In genomic region chr3:53630547-53630946, GRCh38 we compare ENCODE assay signal across 19 cellular contexts.
DNase-seq lines count a peak whose midpoint lies in the region; ATAC-seq and TF ChIP-seq lines count a peak whose summit lies in the region.
"Had no signal": no experiment of that assay in that cellular context is flagged by ENCODE, and none has a peak within 500 bp of the region (broad histone marks: within the 10 kb centered on the region; RNA-seq: fewer than 3 reads in every experiment).

No MANE protein-coding gene starts in this region.

- H3K9ac ChIP-seq in PC-3 (ENCODE audit: low read length), result no peak overlapping the region
- no peak overlapping the region for H3K9ac ChIP-seq in trophoblast cell (ENCODE audit: low read length)

- ATAC-seq in PC-3 (peak; percentile 57), HG03135 (IDR thresholded peaks at IDR 0.05; ENCODE audit: unreplicated experiment) (no peak)
- ATAC-seq: activated CD8-positive, alpha-beta T cell treated with anti-CD3 and anti-CD28 coated beads for 36 hours; stimulated activated naive B cell treated with anti-CD40 and anti-IgM and Interleukin-4, amounts not matched to agents 10 μg/mL and 1 μg/mL and 100 μg/mL, for 72 hours; T-helper 17 cell had no signal

- H3K18ac ChIP-seq in trophoblast cell (ENCODE audit: low read length), result no peak overlapping the region

- intact Hi-C loops in PC-3 (cut with micrococcal nuclease), result no loop called here
- intact Hi-C loops in esophagus muscularis mucosa (cut with DNase I), result no loop called here

- H3K79me2 ChIP-seq in PC-3 (ENCODE audit: low read length), result no peaks in the 10 kb centered on the region
- H3K79me2 ChIP-seq in trophoblast cell (ENCODE audit: control insufficient read depth, insufficient read depth, low read length, poor library complexity), result no peaks in the 10 kb centered on the region

- H3K9me3 ChIP-seq in PC-3 (ENCODE audit: low read length) (no peaks in the 10 kb centered on the region), esophagus muscularis mucosa (peaks cover 0 to 9% (median 0%) of the 10 kb centered on the region in 4 donors), trophoblast cell (ENCODE audit: insufficient read depth, low read depth, low read length) (no peaks in the 10 kb centered on the region)
- H3K9me3 ChIP-seq: ascending aorta, sigmoid colon had no signal

- H2AFZ ChIP-seq in PC-3 (ENCODE audit: low read length) (no peak overlapping the region), trophoblast cell (ENCODE audit: insufficient read depth, low read length, poor library complexity) (no peak overlapping the region)

- BruUV-seq in PC-3 (replicated peaks; lab: Mats Ljungman, UMichigan), result no TSS peak

- H3K14ac ChIP-seq in trophoblast cell (ENCODE audit: low read length), result no peak overlapping the region

- H4K8ac ChIP-seq in trophoblast cell (ENCODE audit: low read depth, low read length), result no peak overlapping the region

- 72% methylated on average over 3 of the region's 3 CpGs for WGBS in esophagus muscularis mucosa
- no CpG with 5 or more reads among the region's 3 CpGs for WGBS in trophoblast cell (ENCODE audit: extremely low coverage, insufficient coverage, insufficient read length)

- no peak overlapping the region for H2BK5ac ChIP-seq in trophoblast cell (ENCODE audit: low read depth, low read length, poor library complexity)

- H2BK120ac ChIP-seq in trophoblast cell (ENCODE audit: insufficient read depth, low read length, poor library complexity), result no peak overlapping the region

- H2BK12ac ChIP-seq in trophoblast cell (ENCODE audit: low read length), result no peak overlapping the region

- H3K23ac ChIP-seq in trophoblast cell (ENCODE audit: low read length), result no peak overlapping the region

- H4K12ac ChIP-seq in trophoblast cell (ENCODE audit: low read depth, low read length), result no peak overlapping the region

- peak; percentile 15 for DNase-seq in Daoy (ENCODE audit: low read depth)
- DNase-seq in PC-3, result peak; percentile 69
- DNase-seq in esophagus muscularis mucosa (ENCODE audit: extremely low spot score), result peak; percentile 60
- peak; percentile 22 to 71 for DNase-seq in trophoblast cell
- DNase-seq in NOMO-1 treated with dmso at 0.1 percent for 144 hours (lab: John Stamatoyannopoulos, UW; ENCODE audit: unreplicated experiment), result no peak
- no peak for DNase-seq in NCI-H1436 treated with DMSO at 0.1 percent for 48 hours (lab: John Stamatoyannopoulos, UW)
- DNase-seq in dermis blood vessel endothelial cell, result no peak
- DNase-seq: activated CD4-positive, alpha-beta T cell treated with anti-CD3 and anti-CD28 coated beads for 1 hour; activated CD8-positive, alpha-beta T cell treated with anti-CD3 and anti-CD28 coated beads for 36 hours; Karpas-422; NCI-H510A; sigmoid colon; stimulated activated naive B cell treated with anti-CD40 and anti-IgM and Interleukin-4, amounts not matched to agents 10 μg/mL and 1 μg/mL and 100 μg/mL, for 72 hours; T-helper 17 cell had no signal

- H3K4me1 ChIP-seq in PC-3 (ENCODE audit: insufficient read depth, low read length) (no peaks in the 10 kb centered on the region; the same call in 1 of the 2 replicates), esophagus muscularis mucosa (no peaks in the 10 kb centered on the region), trophoblast cell (ENCODE audit: control insufficient read depth in 1 of 2, insufficient read depth in 2 of 2, low read length in 2 of 2) (peaks cover 4% of the 10 kb centered on the region in 2 experiments)
- H3K4me1 ChIP-seq: ascending aorta had no signal

- no peak for TF ChIP-seq EP300 in esophagus muscularis mucosa (IDR thresholded peaks at IDR 0.05)

- TF ChIP-seq POLR2A in esophagus muscularis mucosa (IDR thresholded peaks at IDR 0.05; ENCODE audit: low read depth), result no peak

- H2AK5ac ChIP-seq in trophoblast cell (ENCODE audit: low read length), result no peak overlapping the region

- CTCF ChIA-PET in PC-3 (lab: Charles Lee), result no interaction called here

- no peak overlapping the region for H3K4ac ChIP-seq in trophoblast cell (ENCODE audit: low read depth, low read length)

- peaks cover 61% of the 10 kb centered on the region for H3K27me3 ChIP-seq in PC-3 (ENCODE audit: low read length)
- no peaks in the 10 kb centered on the region for H3K27me3 ChIP-seq in esophagus muscularis mucosa
- H3K27me3 ChIP-seq in trophoblast cell (ENCODE audit: insufficient read depth, low read length), result no peaks in the 10 kb centered on the region
- H3K27me3 ChIP-seq: ascending aorta, sigmoid colon had no signal

- TF ChIP-seq CTCF in PC-3 (conservative IDR thresholded peaks at IDR 0.05; ENCODE audit: low read depth, low read length) (no peak), esophagus muscularis mucosa (IDR thresholded peaks at IDR 0.05) (no peak)

- no peaks in the 10 kb centered on the region for H3F3A ChIP-seq in PC-3 (ENCODE audit: low read length, unreplicated experiment)

- no peaks in the 10 kb centered on the region for H4K20me1 ChIP-seq in PC-3 (ENCODE audit: low read length)

- H3K4me2 ChIP-seq in PC-3 (ENCODE audit: low read length), result no peak overlapping the region
- H3K4me2 ChIP-seq in trophoblast cell (ENCODE audit: low read length), result no peak overlapping the region

- H4K91ac ChIP-seq in trophoblast cell (ENCODE audit: low read depth, low read length), result no peak overlapping the region

- H3K36me3 ChIP-seq in PC-3 (ENCODE audit: low read depth, low read length) (no peaks in the 10 kb centered on the region), esophagus muscularis mucosa (no peaks in the 10 kb centered on the region), trophoblast cell (ENCODE audit: control insufficient read depth in 1 of 2, insufficient read depth in 2 of 2, low read length in 2 of 2) (no peaks in the 10 kb centered on the region)
- H3K36me3 ChIP-seq: ascending aorta, sigmoid colon, suprapubic skin had no signal

- H3K9me2 ChIP-seq in PC-3 (replicated peaks; ENCODE audit: low read length), result no peaks in the 10 kb centered on the region

- H3K4me3 ChIP-seq in PC-3 (ENCODE audit: low read length) (no peak overlapping the region), esophagus muscularis mucosa (no peak overlapping the region), trophoblast cell (ENCODE audit: low read depth, low read length) (no peak overlapping the region)
- H3K4me3 ChIP-seq: ascending aorta, sigmoid colon, SK-N-MC, suprapubic skin had no signal

- no peaks in the 10 kb centered on the region for H3K79me1 ChIP-seq in trophoblast cell (ENCODE audit: low read length)

- POLR2A ChIA-PET in PC-3 (lab: Charles Lee; ENCODE audit: unreplicated experiment), result no interaction called here

- H3K27ac ChIP-seq in PC-3 (ENCODE audit: low read length) (no peak overlapping the region), esophagus muscularis mucosa (replicated peaks in 1 of 4) (no peak overlapping the region), trophoblast cell (ENCODE audit: low read depth, low read length) (no peak overlapping the region)
- H3K27ac ChIP-seq: ascending aorta, HL-60, sigmoid colon, SK-N-MC, suprapubic skin had no signal

Comparison
In these comparisons a context has a peak if more than half of its experiments do, and no peak if none do; other contexts are left out.
1. DNase-seq: peak in Daoy (single experiment), PC-3 (single experiment), esophagus muscularis mucosa (single experiment) and trophoblast cell (2 of 2); none in NOMO-1 treated with dmso at 0.1 percent for 144 hours (single experiment), NCI-H1436 treated with DMSO at 0.1 percent for 48 hours (single experiment) and dermis blood vessel endothelial cell (single experiment).